Comparison of ENCODE assay signal across 1 cellular context in genomic region chr7:150336746-150337145, GRCh38.
TF ChIP-seq lines count a peak whose summit lies in the region.

No MANE protein-coding gene starts in this region.

TF ChIP-seq in HepG2, 621 proteins besides CTCF, POLR2A, EP300 and RAD21:
- 0 out of 2 replicates have a peak, but pooled peaks have one; percentile 16 for TF ChIP-seq ZBTB38 (CRISPR knock-in tag; IDR thresholded peaks at IDR 0.05)
- no peak for TF ChIP-seq SOX13 (IDR thresholded peaks at IDR 0.05)
- TF ChIP-seq SOX13 (CRISPR knock-in tag; conservative IDR thresholded peaks at IDR 0.05 in 1 of 2, IDR thresholded peaks at IDR 0.05 in 1 of 2), result no peak
- no peak for TF ChIP-seq THAP7 (CRISPR knock-in tag; IDR thresholded peaks at IDR 0.05)
